ENCODE assay signal across 27 cellular contexts in genomic region chr5:647727-648126, GRCh38. TPM values are rescaled to one million over a fixed set of nuclear protein-coding genes. Genes with fewer than 3 reads are reported as not detected.
"Had no signal": no experiment of that assay in that cellular context is flagged by ENCODE, and none has a peak within 500 bp of the region (broad histone marks: within the 10 kb centered on the region; RNA-seq: fewer than 3 reads in every experiment).

No MANE protein-coding gene starts in this region.

- H3K36me3 Mint-ChIP-seq: activated naive CD4-positive, alpha-beta T cell treated with anti-CD3 and anti-CD28 coated beads, Interleukin-2, amount 50 U/mL, for 24 hours had no signal

- H3K27ac ChIP-seq: breast epithelium, KMS-11, SJCRH30, VCaP had no signal

- H3K4me1 Mint-ChIP-seq: activated CD4-positive, alpha-beta T cell treated with anti-CD3 and anti-CD28 coated beads, Interleukin-2, amount 10 ng/mL, durations not matched to agents 7 days and 5 days; activated naive CD4-positive, alpha-beta T cell treated with anti-CD3 and anti-CD28 coated beads, Interleukin-2, amount 50 U/mL, for 24 hours had no signal

- H3K27me3 ChIP-seq: breast epithelium, MG63, SJCRH30 had no signal

- H3K4me3 ChIP-seq: breast epithelium, MG63, SJCRH30 had no signal

- ATAC-seq: Panc1 had no signal

- DNase-seq: activated CD4-positive, alpha-beta memory T cell treated with anti-CD3 and anti-CD28 coated beads for 36 hours; activated CD4-positive, alpha-beta T cell treated with anti-CD3 and anti-CD28 coated beads, Interleukin-2, amount 10 ng/mL, durations not matched to agents 7 days and 5 days; activated CD4-positive, CD25-positive, alpha-beta regulatory T cell; activated effector memory CD4-positive, alpha-beta T cell treated with Interleukin-2 at 50 U/mL for 16 hours; activated naive CD4-positive, alpha-beta T cell; central memory CD4-positive, alpha-beta T cell; MG63; MV-4-11; NCI-H1092 treated with DMSO at 0.1 percent for 48 hours; NCI-H1436; NCI-H1694 treated with DMSO at 0.1 percent for 48 hours; NCI-H2081; NCI-H510A treated with DMSO at 0.1 percent for 48 hours; NCI-H69; NK-92 treated with Interleukin-12 subunit alpha and Interleukin-12 subunit beta, amount 100 ng/mL, for 24 hours; OCI-M1; Right ventricle myocardium superior; RPMI8226; SJCRH30; SK-N-SH; T-helper 1 cell had no signal

- H3K27me3 Mint-ChIP-seq: activated CD4-positive, alpha-beta memory T cell treated with anti-CD3 and anti-CD28 coated beads for 36 hours; activated CD4-positive, alpha-beta T cell treated with anti-CD3 and anti-CD28 coated beads, Interleukin-2, amount 10 ng/mL, durations not matched to agents 7 days and 5 days; activated naive CD4-positive, alpha-beta T cell treated with anti-CD3 and anti-CD28 coated beads, Interleukin-2, amount 50 U/mL, for 24 hours had no signal

- H3K9ac ChIP-seq: KMS-11, SK-N-SH had no signal

- H3K9me3 Mint-ChIP-seq: activated CD4-positive, alpha-beta memory T cell treated with anti-CD3 and anti-CD28 coated beads for 36 hours; activated CD4-positive, alpha-beta T cell treated with anti-CD3 and anti-CD28 coated beads, Interleukin-2, amount 10 ng/mL, durations not matched to agents 7 days and 5 days; activated naive CD4-positive, alpha-beta T cell treated with anti-CD3 and anti-CD28 coated beads, Interleukin-2, amount 50 U/mL, for 24 hours; activated T-helper 1 cell treated with anti-CD3 and anti-CD28 coated beads, Interleukin-12 subunit alpha, Interleukin-12 subunit beta, Interleukin-2, Interleukin-4 antibody, amounts not matched to agents 30 ng/mL and 10 ng/mL and 1 ng/mL, durations not matched to agents 14 hours and 24 hours and 36 hours had no signal

- H3K4me1 ChIP-seq: breast epithelium, SJCRH30 had no signal

- H3K4me3 Mint-ChIP-seq: activated CD4-positive, alpha-beta memory T cell treated with anti-CD3 and anti-CD28 coated beads for 36 hours; activated CD4-positive, alpha-beta T cell treated with anti-CD3 and anti-CD28 coated beads, Interleukin-2, amount 10 ng/mL, durations not matched to agents 7 days and 5 days; activated naive CD4-positive, alpha-beta T cell treated with anti-CD3 and anti-CD28 coated beads, Interleukin-2, amount 50 U/mL, for 24 hours; activated T-helper 1 cell treated with anti-CD3 and anti-CD28 coated beads, Interleukin-12 subunit alpha, Interleukin-12 subunit beta, Interleukin-2, Interleukin-4 antibody, amounts not matched to agents 30 ng/mL and 10 ng/mL and 1 ng/mL, durations not matched to agents 14 hours and 24 hours and 36 hours had no signal

- H3K27ac Mint-ChIP-seq: activated CD4-positive, alpha-beta memory T cell treated with anti-CD3 and anti-CD28 coated beads for 36 hours; activated CD4-positive, alpha-beta T cell treated with anti-CD3 and anti-CD28 coated beads, Interleukin-2, amount 10 ng/mL, durations not matched to agents 7 days and 5 days; activated naive CD4-positive, alpha-beta T cell treated with anti-CD3 and anti-CD28 coated beads, Interleukin-2, amount 50 U/mL, for 24 hours; activated T-helper 1 cell treated with anti-CD3 and anti-CD28 coated beads, Interleukin-12 subunit alpha, Interleukin-12 subunit beta, Interleukin-2, Interleukin-4 antibody, amounts not matched to agents 30 ng/mL and 10 ng/mL and 1 ng/mL, durations not matched to agents 14 hours and 24 hours and 36 hours had no signal

- H3K36me3 ChIP-seq: breast epithelium had no signal

- H3K9me3 ChIP-seq: breast epithelium, SJCRH30, SK-N-SH had no signal

RNA-seq across cellular contexts. Expression of gene TPPP, which starts 45.4 kb away (rescaled TPM):
- total RNA-seq: activated T-helper 1 cell treated with anti-CD3 and anti-CD28 coated beads, Interleukin-12 subunit alpha, Interleukin-12 subunit beta, Interleukin-2, Interleukin-4 antibody, amounts not matched to agents 30 ng/mL and 10 ng/mL and 1 ng/mL, durations not matched to agents 14 hours and 24 hours and 36 hours had no signal
